ENCODE assay signal across 24 cellular contexts in genomic region chr14:87863047-87863446, GRCh38.
"Had no signal": no experiment of that assay in that cellular context is flagged by ENCODE, and none has a peak within 500 bp of the region (broad histone marks: within the 10 kb centered on the region; RNA-seq: fewer than 3 reads in every experiment).

No MANE protein-coding gene starts in this region.

- H3K27ac ChIP-seq: coronary artery, gastrocnemius medialis, left lung, ovary, psoas muscle, sigmoid colon, testis, tibial artery had no signal

- H3K36me3 Mint-ChIP-seq: naive thymus-derived CD8-positive, alpha-beta T cell; stimulated activated effector memory CD8-positive, alpha-beta T cell treated with anti-CD3 and anti-CD28 coated beads, Interleukin-12 subunit alpha, Interleukin-12 subunit beta, amount 100 ng/mL, for 72 hours; type B pancreatic cell had no signal

- FAIRE-seq: endothelial cell of umbilical vein had no signal

- H3K4me1 ChIP-seq: gastrocnemius medialis, left lung, psoas muscle, sigmoid colon, testis, tibial artery had no signal

- ATAC-seq: gastrocnemius medialis; left cardiac atrium; left lung; naive thymus-derived CD8-positive, alpha-beta T cell; psoas muscle; right cardiac atrium; stimulated activated effector memory CD8-positive, alpha-beta T cell treated with anti-CD3 and anti-CD28 coated beads, Interleukin-12 subunit alpha, Interleukin-12 subunit beta, amount 100 ng/mL, for 72 hours; stimulated activated naive CD8-positive, alpha-beta T cell treated with anti-CD3 and anti-CD28 coated beads, Interleukin-15, Interleukin-2, amounts not matched to agents 100 U/mL and 50 U/mL, for 24 hours had no signal

- H3K9me3 ChIP-seq: gastrocnemius medialis, left lung, ovary, psoas muscle, sigmoid colon, testis, tibial artery had no signal

- H3K36me3 ChIP-seq: gastrocnemius medialis, left lung, ovary, sigmoid colon, tibial artery had no signal

- H3K4me3 ChIP-seq: coronary artery, gastrocnemius medialis, left lung, ovary, psoas muscle, sigmoid colon, testis, tibial artery had no signal

- H3K27me3 ChIP-seq: gastrocnemius medialis, left lung, ovary, sigmoid colon, testis, tibial artery had no signal

- DNase-seq: dermis blood vessel endothelial cell; effector memory CD4-positive, alpha-beta T cell; gastrocnemius medialis; head of caudate nucleus; left cardiac atrium; left lung; naive thymus-derived CD8-positive, alpha-beta T cell; nephron progenitor cell; nucleus accumbens; ovary; posterior cingulate gyrus; psoas muscle; right cardiac atrium; sigmoid colon; stimulated activated CD4-positive, alpha-beta T cell treated with anti-CD3 and anti-CD28 coated beads, Interleukin-2, amount 100 ng/mL, for 24 hours; stimulated activated CD4-positive, alpha-beta T cell treated with anti-CD3 and anti-CD28 coated beads, Interleukin-4, amount 100 ng/mL, for 24 hours; stimulated activated naive CD8-positive, alpha-beta T cell treated with anti-CD3 and anti-CD28 coated beads, Interleukin-15, Interleukin-2, amounts not matched to agents 100 U/mL and 50 U/mL, for 24 hours; substantia nigra; testis; tibial artery had no signal

- H3K27ac Mint-ChIP-seq: naive thymus-derived CD8-positive, alpha-beta T cell; nephron progenitor cell; stimulated activated effector memory CD8-positive, alpha-beta T cell treated with anti-CD3 and anti-CD28 coated beads, Interleukin-12 subunit alpha, Interleukin-12 subunit beta, amount 100 ng/mL, for 72 hours; type B pancreatic cell had no signal

- H3K4me1 Mint-ChIP-seq: naive thymus-derived CD8-positive, alpha-beta T cell; nephron progenitor cell; stimulated activated effector memory CD8-positive, alpha-beta T cell treated with anti-CD3 and anti-CD28 coated beads, Interleukin-12 subunit alpha, Interleukin-12 subunit beta, amount 100 ng/mL, for 72 hours had no signal

- H3K4me3 Mint-ChIP-seq: naive thymus-derived CD8-positive, alpha-beta T cell; nephron progenitor cell; stimulated activated effector memory CD8-positive, alpha-beta T cell treated with anti-CD3 and anti-CD28 coated beads, Interleukin-12 subunit alpha, Interleukin-12 subunit beta, amount 100 ng/mL, for 72 hours; type B pancreatic cell had no signal
